22 cellular contexts compared by ENCODE assay signal in the genomic region with DNA sequence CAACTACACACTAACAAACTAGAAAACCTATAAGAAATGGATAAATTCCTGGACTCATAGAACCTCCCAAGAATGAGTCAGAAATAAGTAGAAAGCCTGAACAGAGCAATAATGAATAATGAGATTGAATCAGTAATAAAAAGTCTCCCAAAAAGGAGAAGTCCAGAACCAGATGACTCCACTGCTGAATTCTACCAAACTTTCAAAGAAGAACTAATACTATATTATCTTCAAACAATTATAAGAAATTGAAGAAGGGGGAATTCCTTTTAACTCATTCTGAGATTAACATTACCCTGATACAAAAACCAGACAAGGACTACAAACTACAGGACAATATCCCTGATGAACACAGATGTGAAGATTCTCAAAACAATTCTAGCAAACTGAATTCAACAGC.
"Had no signal": no experiment of that assay in that cellular context is flagged by ENCODE, and none has a peak within 500 bp of the region (broad histone marks: within the 10 kb centered on the region; RNA-seq: fewer than 3 reads in every experiment).

No MANE protein-coding gene starts in this region.

- H3K4me3 ChIP-seq: lung, thyroid gland had no signal

- DNase-seq: activated CD4-positive, alpha-beta T cell treated with anti-CD3 and anti-CD28 coated beads, Interleukin-2, amount 10 ng/mL, durations not matched to agents 7 days and 5 days; activated naive CD4-positive, alpha-beta T cell treated with Interleukin-2 at 50 U/mL for 16 hours; activated naive CD8-positive, alpha-beta T cell treated with anti-CD3 and anti-CD28 coated beads, Interleukin-2, amount 10 ng/mL, durations not matched to agents 7 days and 5 days; activated T-cell treated with anti-CD3 and anti-CD28 coated beads, Interleukin-2, amount 50 U/mL, for 24 hours; amygdala; cerebellar nuclear complex; dermis blood vessel endothelial cell; effector CD8-positive, alpha-beta T cell; erythroblast; foreskin fibroblast; kidney; naive thymus-derived CD4-positive, alpha-beta T cell; small intestine; stimulated activated CD4-positive, alpha-beta T cell treated with anti-CD3 and anti-CD28 coated beads, Interleukin-2, amount 100 ng/mL, for 24 hours; stimulated activated naive CD4-positive, alpha-beta T cell; T1000; thyroid gland had no signal

- H3K27ac Mint-ChIP-seq: activated CD4-positive, alpha-beta T cell treated with anti-CD3 and anti-CD28 coated beads, Interleukin-2, amount 10 ng/mL, durations not matched to agents 7 days and 5 days; activated naive CD8-positive, alpha-beta T cell treated with anti-CD3 and anti-CD28 coated beads, Interleukin-2, amount 10 ng/mL, durations not matched to agents 7 days and 5 days; activated T-cell treated with anti-CD3 and anti-CD28 coated beads, Interleukin-2, amount 50 U/mL, for 24 hours; activated T-helper 2 cell treated with anti-CD3 and anti-CD28 coated beads, Interferon-gamma antibody, Interleukin-2, Interleukin-4, amounts not matched to agents 10 μg/mL and 5 μg/mL and 100 μg/mL, durations not matched to agents 14 hours and 24 hours and 36 hours; naive thymus-derived CD4-positive, alpha-beta T cell; T-helper 1 cell treated with Interleukin-12 subunit alpha and Interleukin-12 subunit beta and Interleukin-4 antibody, amounts not matched to agents 30 μg/mL and 1 μg/mL, for 36 hours had no signal

- H3K27me3 Mint-ChIP-seq: activated T-cell treated with anti-CD3 and anti-CD28 coated beads, Interleukin-2, amount 50 U/mL, for 24 hours had no signal

- FAIRE-seq: bronchial epithelial cell, kidney, small intestine had no signal

- H3K4me3 Mint-ChIP-seq: activated CD4-positive, alpha-beta T cell treated with anti-CD3 and anti-CD28 coated beads, Interleukin-2, amount 10 ng/mL, durations not matched to agents 7 days and 5 days; activated naive CD8-positive, alpha-beta T cell treated with anti-CD3 and anti-CD28 coated beads, Interleukin-2, amount 10 ng/mL, durations not matched to agents 7 days and 5 days; activated T-cell treated with anti-CD3 and anti-CD28 coated beads, Interleukin-2, amount 50 U/mL, for 24 hours; naive thymus-derived CD4-positive, alpha-beta T cell; T-helper 1 cell treated with Interleukin-12 subunit alpha and Interleukin-12 subunit beta and Interleukin-4 antibody, amounts not matched to agents 30 μg/mL and 1 μg/mL, for 36 hours had no signal

- ATAC-seq: naive thymus-derived CD4-positive, alpha-beta T cell; sciatic nerve had no signal
